ENCODE assay signal across 30 cellular contexts in the genomic region with DNA sequence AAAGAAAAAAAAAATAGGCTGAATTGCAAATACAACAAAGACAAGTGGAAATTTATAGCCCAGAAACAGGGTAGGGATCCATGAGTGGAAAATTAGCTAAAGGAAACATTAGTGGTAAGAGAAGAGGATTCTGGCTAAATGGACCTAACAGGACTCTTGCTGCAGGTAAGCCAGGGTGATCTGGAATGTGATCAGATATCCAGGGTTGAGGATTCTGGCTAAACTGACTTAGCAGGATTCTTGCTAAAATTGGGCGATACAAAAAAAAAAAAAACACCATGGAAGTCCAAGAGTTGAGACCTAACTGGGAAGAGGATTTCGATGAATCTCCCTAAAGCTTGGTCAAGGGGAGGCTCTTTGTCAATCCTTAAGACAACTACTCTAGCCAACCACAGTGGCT.
"Had no signal": no experiment of that assay in that cellular context is flagged by ENCODE, and none has a peak within 500 bp of the region (broad histone marks: within the 10 kb centered on the region; RNA-seq: fewer than 3 reads in every experiment).

No MANE protein-coding gene starts in this region.

- H3K27ac Mint-ChIP-seq: activated B cell treated with CpG ODN at 0.5 μM for 24 hours; activated CD4-positive, alpha-beta memory T cell treated with anti-CD3 and anti-CD28 coated beads for 36 hours; activated CD4-positive, alpha-beta T cell treated with anti-CD3 and anti-CD28 coated beads for 36 hours; activated CD4-positive, alpha-beta T cell treated with anti-CD3 and anti-CD28 coated beads, Interleukin-2, amount 10 ng/mL, durations not matched to agents 24 days and 14 days; activated CD8-positive, alpha-beta T cell treated with anti-CD3 and anti-CD28 coated beads, Interleukin-2, amount 10 ng/mL, durations not matched to agents 7 days and 5 days; activated naive CD4-positive, alpha-beta T cell treated with anti-CD3 and anti-CD28 coated beads, Interleukin-2, amount 10 ng/mL, durations not matched to agents 7 days and 5 days; activated naive CD4-positive, alpha-beta T cell treated with anti-CD3 and anti-CD28 coated beads, Interleukin-2, amount 50 U/mL, for 72 hours; activated naive CD8-positive, alpha-beta T cell treated with anti-CD3 and anti-CD28 coated beads, Interleukin-2, amount 10 ng/mL, durations not matched to agents 7 days and 5 days; dendritic cell treated with granulocyte-macrophage colony-stimulating factor and Interleukin-4, amounts not matched to agents 40 ng/mL and 50 ng/mL, for 4 days; T-helper 17 cell; T-helper 2 cell treated with Interferon-gamma antibody and Interleukin-4, amounts not matched to agents 5 μg/mL and 100 μg/mL, for 36 hours had no signal

- H3K4me3 ChIP-seq: ascending aorta, breast epithelium, coronary artery, dorsolateral prefrontal cortex, esophagus muscularis mucosa, gastrocnemius medialis, heart right ventricle had no signal

- H3K36me3 ChIP-seq: ascending aorta, breast epithelium, esophagus muscularis mucosa, gastrocnemius medialis, heart right ventricle, WERI-Rb-1 had no signal

- H3K9me3 ChIP-seq: ascending aorta, breast epithelium, esophagus muscularis mucosa, gastrocnemius medialis, heart right ventricle had no signal

- H3K4me3 Mint-ChIP-seq: activated B cell treated with CpG ODN at 0.5 μM for 24 hours; activated CD4-positive, alpha-beta memory T cell treated with anti-CD3 and anti-CD28 coated beads for 36 hours; activated CD4-positive, alpha-beta T cell treated with anti-CD3 and anti-CD28 coated beads for 36 hours; activated CD4-positive, alpha-beta T cell treated with anti-CD3 and anti-CD28 coated beads, Interleukin-2, amount 10 ng/mL, durations not matched to agents 24 days and 14 days; activated CD8-positive, alpha-beta T cell treated with anti-CD3 and anti-CD28 coated beads, Interleukin-2, amount 10 ng/mL, durations not matched to agents 7 days and 5 days; activated naive CD4-positive, alpha-beta T cell treated with anti-CD3 and anti-CD28 coated beads, Interleukin-2, amount 10 ng/mL, durations not matched to agents 7 days and 5 days; activated naive CD8-positive, alpha-beta T cell treated with anti-CD3 and anti-CD28 coated beads, Interleukin-2, amount 10 ng/mL, durations not matched to agents 7 days and 5 days; activated T-cell treated with anti-CD3 and anti-CD28 coated beads, Interleukin-2, amount 50 U/mL, for 4 hours; activated T-helper 17 cell treated with anti-CD3 and anti-CD28 coated beads, Interleukin-2, amount 50 U/mL, for 72 hours; brain; central memory CD8-positive, alpha-beta T cell; dendritic cell treated with granulocyte-macrophage colony-stimulating factor and Interleukin-4, amounts not matched to agents 40 ng/mL and 50 ng/mL, for 4 days; T-helper 17 cell; T-helper 2 cell treated with Interferon-gamma antibody and Interleukin-4, amounts not matched to agents 5 μg/mL and 100 μg/mL, for 36 hours had no signal

- H3K36me3 Mint-ChIP-seq: brain had no signal

- DNase-seq: activated B cell treated with CpG ODN at 0.5 μM for 24 hours; activated CD4-positive, alpha-beta memory T cell treated with anti-CD3 and anti-CD28 coated beads for 36 hours; activated CD4-positive, alpha-beta T cell treated with anti-CD3 and anti-CD28 coated beads for 36 hours; activated CD4-positive, alpha-beta T cell treated with anti-CD3 and anti-CD28 coated beads, Interleukin-2, amount 10 ng/mL, durations not matched to agents 24 days and 14 days; activated CD4-positive, CD25-positive, alpha-beta regulatory T cell treated with anti-CD3 and anti-CD28 coated beads, Interleukin-2, amount 50 U/mL, for 72 hours; activated CD8-positive, alpha-beta T cell treated with anti-CD3 and anti-CD28 coated beads, Interleukin-2, amount 10 ng/mL, durations not matched to agents 7 days and 5 days; activated effector memory CD4-positive, alpha-beta T cell treated with Interleukin-2 at 50 U/mL for 16 hours; activated naive CD4-positive, alpha-beta T cell treated with anti-CD3 and anti-CD28 coated beads, Interleukin-2, amount 10 ng/mL, durations not matched to agents 7 days and 5 days; activated naive CD8-positive, alpha-beta T cell treated with anti-CD3 and anti-CD28 coated beads, Interleukin-2, amount 10 ng/mL, durations not matched to agents 7 days and 5 days; activated T-cell treated with anti-CD3 and anti-CD28 coated beads, Interleukin-2, amount 50 U/mL, for 4 hours; dorsolateral prefrontal cortex; effector memory CD4-positive, alpha-beta T cell; erythroblast; foreskin keratinocyte; gastrocnemius medialis; heart right ventricle; T-helper 1 cell; T-helper 17 cell; T1000; WERI-Rb-1 had no signal

- H3K27me3 ChIP-seq: ascending aorta, breast epithelium, dorsolateral prefrontal cortex, esophagus muscularis mucosa, foreskin keratinocyte, gastrocnemius medialis, heart right ventricle had no signal

- ATAC-seq: activated CD4-positive, alpha-beta T cell treated with anti-CD3 and anti-CD28 coated beads for 36 hours; activated CD8-positive, alpha-beta T cell treated with anti-CD3 and anti-CD28 coated beads, Interleukin-2, amount 10 ng/mL, durations not matched to agents 7 days and 5 days; activated naive CD4-positive, alpha-beta T cell treated with anti-CD3 and anti-CD28 coated beads, Interleukin-2, amount 50 U/mL, for 72 hours; activated T-cell treated with anti-CD3 and anti-CD28 coated beads, Interleukin-2, amount 50 U/mL, for 4 hours; activated T-helper 17 cell treated with anti-CD3 and anti-CD28 coated beads, Interleukin-2, amount 50 U/mL, for 72 hours; foreskin keratinocyte; gastrocnemius medialis; heart right ventricle; T-helper 17 cell had no signal

- H3K9me3 Mint-ChIP-seq: dendritic cell treated with granulocyte-macrophage colony-stimulating factor and Interleukin-4, amounts not matched to agents 40 ng/mL and 50 ng/mL, for 4 days had no signal

- H3K4me1 Mint-ChIP-seq: brain had no signal

- H3K4me1 ChIP-seq: ascending aorta, breast epithelium, foreskin keratinocyte, gastrocnemius medialis had no signal

- H3K27ac ChIP-seq: ascending aorta, breast epithelium, coronary artery, dorsolateral prefrontal cortex, esophagus muscularis mucosa, foreskin keratinocyte, gastrocnemius medialis, WERI-Rb-1 had no signal

- H3K27me3 Mint-ChIP-seq: activated B cell treated with CpG ODN at 0.5 μM for 24 hours; activated CD4-positive, alpha-beta memory T cell treated with anti-CD3 and anti-CD28 coated beads for 36 hours; activated CD4-positive, alpha-beta T cell treated with anti-CD3 and anti-CD28 coated beads for 36 hours; activated CD4-positive, alpha-beta T cell treated with anti-CD3 and anti-CD28 coated beads, Interleukin-2, amount 10 ng/mL, durations not matched to agents 24 days and 14 days; activated naive CD4-positive, alpha-beta T cell treated with anti-CD3 and anti-CD28 coated beads, Interleukin-2, amount 10 ng/mL, durations not matched to agents 7 days and 5 days; activated naive CD8-positive, alpha-beta T cell treated with anti-CD3 and anti-CD28 coated beads, Interleukin-2, amount 10 ng/mL, durations not matched to agents 7 days and 5 days; activated T-helper 17 cell treated with anti-CD3 and anti-CD28 coated beads, Interleukin-2, amount 50 U/mL, for 72 hours; central memory CD8-positive, alpha-beta T cell; dendritic cell treated with granulocyte-macrophage colony-stimulating factor and Interleukin-4, amounts not matched to agents 40 ng/mL and 50 ng/mL, for 4 days; T-helper 17 cell had no signal
